Comparison of ENCODE assay signal across 8 cellular contexts in genomic region chrX:129238011-129238410, GRCh38.
"Had no signal": no experiment of that assay in that cellular context is flagged by ENCODE, and none has a peak within 500 bp of the region (broad histone marks: within the 10 kb centered on the region; RNA-seq: fewer than 3 reads in every experiment).

No MANE protein-coding gene starts in this region.

- ATAC-seq: GM12878 had no signal

- H3K4me3 ChIP-seq: GM12878 had no signal

- FAIRE-seq: G401.6, GM12878, GM12891, GM12892, GM18507, GM19239 had no signal

- DNase-seq: GDM1, GF-D8 had no signal
